1 cellular context compared by ENCODE assay signal in genomic region chr21:15638856-15639549, GRCh38.
TF ChIP-seq lines count a peak whose summit lies in the region.

No MANE protein-coding gene starts in this region.

TF ChIP-seq in GM23338, 12 proteins besides CTCF, POLR2A, EP300 and RAD21 (continued from another document):
- TF ChIP-seq ZNF462 (CRISPR knock-in tag; IDR thresholded peaks at IDR 0.05) (no peak), EZH2 (IDR thresholded peaks at IDR 0.05; ENCODE audit: low read depth, unreplicated experiment) (no peak)
